In genomic region chr12:116062698-116063097, GRCh38 we compare ENCODE assay signal across 28 cellular contexts.
"Had no signal": no experiment of that assay in that cellular context is flagged by ENCODE, and none has a peak within 500 bp of the region (broad histone marks: within the 10 kb centered on the region; RNA-seq: fewer than 3 reads in every experiment).

No MANE protein-coding gene starts in this region.

- H3K9me3 ChIP-seq: ascending aorta, colonic mucosa, esophagus muscularis mucosa, heart left ventricle, lower lobe of right lung, pancreas, right lobe of liver, vagina had no signal

- H3K27ac Mint-ChIP-seq: activated B cell treated with CpG ODN at 0.5 μM for 24 hours; activated CD4-positive, alpha-beta memory T cell treated with anti-CD3 and anti-CD28 coated beads, Interleukin-2, amount 10 ng/mL, durations not matched to agents 7 days and 5 days; activated T-cell treated with anti-CD3 and anti-CD28 coated beads, Interleukin-2, amount 50 U/mL, for 72 hours; stimulated activated naive CD8-positive, alpha-beta T cell treated with anti-CD3 and anti-CD28 coated beads, Interleukin-15, amount 100 ng/mL, for 72 hours; T-helper 17 cell had no signal

- H3K27ac ChIP-seq: ascending aorta, brain microvascular endothelial cell, colonic mucosa, dorsolateral prefrontal cortex, heart left ventricle, lower lobe of right lung, pancreas, right lobe of liver, SK-N-MC, vagina had no signal

- DNase-seq: activated B cell treated with CpG ODN at 0.5 μM for 24 hours; activated CD4-positive, alpha-beta memory T cell treated with anti-CD3 and anti-CD28 coated beads, Interleukin-2, amount 10 ng/mL, durations not matched to agents 7 days and 5 days; activated CD4-positive, alpha-beta T cell treated with anti-CD3 and anti-CD28 coated beads for 4 hours; activated effector memory CD4-positive, alpha-beta T cell treated with anti-CD3 and anti-CD28 coated beads, Interleukin-2, amount 50 U/mL, for 16 hours; activated naive CD4-positive, alpha-beta T cell treated with anti-CD3 and anti-CD28 coated beads, Interleukin-2, amount 50 U/mL, for 16 hours; activated T-cell treated with anti-CD3 and anti-CD28 coated beads, Interleukin-2, amount 50 U/mL, for 72 hours; brain microvascular endothelial cell; central memory CD4-positive, alpha-beta T cell; colonic mucosa; dorsolateral prefrontal cortex; effector memory CD8-positive, alpha-beta T cell; heart left ventricle; islet precursor cell; lower lobe of right lung; naive thymus-derived CD4-positive, alpha-beta T cell; pancreas; right lobe of liver; small intestine; stimulated activated CD4-positive, alpha-beta T cell treated with anti-CD3 and anti-CD28 coated beads, Interleukin-15, amount 100 ng/mL, for 24 hours; stimulated activated CD8-positive, alpha-beta memory T cell treated with anti-CD3 and anti-CD28 coated beads, Interleukin-4, amount 100 ng/mL, for 48 hours; stimulated activated naive CD8-positive, alpha-beta T cell treated with anti-CD3 and anti-CD28 coated beads, Interleukin-15, amount 100 ng/mL, for 72 hours; SW 1271; T-helper 17 cell; trophoblast cell had no signal

- H3K27me3 ChIP-seq: ascending aorta, brain microvascular endothelial cell, colonic mucosa, dorsolateral prefrontal cortex, esophagus muscularis mucosa, heart left ventricle, pancreas, right lobe of liver, vagina had no signal

- ATAC-seq: activated T-cell treated with anti-CD3 and anti-CD28 coated beads, Interleukin-2, amount 50 U/mL, for 72 hours; effector memory CD8-positive, alpha-beta T cell; heart left ventricle; lower lobe of right lung; naive thymus-derived CD4-positive, alpha-beta T cell; pancreas; right lobe of liver; stimulated activated naive CD8-positive, alpha-beta T cell treated with anti-CD3 and anti-CD28 coated beads, Interleukin-15, amount 100 ng/mL, for 72 hours; T-helper 17 cell had no signal

- H3K4me3 ChIP-seq: ascending aorta, colonic mucosa, dorsolateral prefrontal cortex, esophagus muscularis mucosa, heart left ventricle, lower lobe of right lung, pancreas, right lobe of liver, SK-N-MC, vagina had no signal

- H3K9me3 Mint-ChIP-seq: activated B cell treated with CpG ODN at 0.5 μM for 24 hours; activated CD4-positive, alpha-beta memory T cell treated with anti-CD3 and anti-CD28 coated beads, Interleukin-2, amount 10 ng/mL, durations not matched to agents 7 days and 5 days; activated T-cell treated with anti-CD3 and anti-CD28 coated beads, Interleukin-2, amount 50 U/mL, for 72 hours; effector memory CD8-positive, alpha-beta T cell; naive thymus-derived CD4-positive, alpha-beta T cell; stimulated activated naive CD8-positive, alpha-beta T cell treated with anti-CD3 and anti-CD28 coated beads, Interleukin-15, amount 100 ng/mL, for 72 hours had no signal

- H3K4me1 ChIP-seq: colonic mucosa had no signal

- H3K36me3 ChIP-seq: ascending aorta, brain microvascular endothelial cell, colonic mucosa, esophagus muscularis mucosa, heart left ventricle, lower lobe of right lung, pancreas, right lobe of liver, vagina had no signal

- H3K4me3 Mint-ChIP-seq: activated B cell treated with CpG ODN at 0.5 μM for 24 hours; activated CD4-positive, alpha-beta memory T cell treated with anti-CD3 and anti-CD28 coated beads, Interleukin-2, amount 10 ng/mL, durations not matched to agents 7 days and 5 days; activated T-cell treated with anti-CD3 and anti-CD28 coated beads, Interleukin-2, amount 50 U/mL, for 72 hours; effector memory CD8-positive, alpha-beta T cell; stimulated activated naive CD8-positive, alpha-beta T cell treated with anti-CD3 and anti-CD28 coated beads, Interleukin-15, amount 100 ng/mL, for 72 hours; T-helper 17 cell had no signal

- H3K27me3 Mint-ChIP-seq: activated B cell treated with CpG ODN at 0.5 μM for 24 hours; activated CD4-positive, alpha-beta memory T cell treated with anti-CD3 and anti-CD28 coated beads, Interleukin-2, amount 10 ng/mL, durations not matched to agents 7 days and 5 days; effector memory CD8-positive, alpha-beta T cell; naive thymus-derived CD4-positive, alpha-beta T cell; stimulated activated naive CD8-positive, alpha-beta T cell treated with anti-CD3 and anti-CD28 coated beads, Interleukin-15, amount 100 ng/mL, for 72 hours; T-helper 17 cell had no signal
